1 cellular context compared by ENCODE assay signal in the genomic region with DNA sequence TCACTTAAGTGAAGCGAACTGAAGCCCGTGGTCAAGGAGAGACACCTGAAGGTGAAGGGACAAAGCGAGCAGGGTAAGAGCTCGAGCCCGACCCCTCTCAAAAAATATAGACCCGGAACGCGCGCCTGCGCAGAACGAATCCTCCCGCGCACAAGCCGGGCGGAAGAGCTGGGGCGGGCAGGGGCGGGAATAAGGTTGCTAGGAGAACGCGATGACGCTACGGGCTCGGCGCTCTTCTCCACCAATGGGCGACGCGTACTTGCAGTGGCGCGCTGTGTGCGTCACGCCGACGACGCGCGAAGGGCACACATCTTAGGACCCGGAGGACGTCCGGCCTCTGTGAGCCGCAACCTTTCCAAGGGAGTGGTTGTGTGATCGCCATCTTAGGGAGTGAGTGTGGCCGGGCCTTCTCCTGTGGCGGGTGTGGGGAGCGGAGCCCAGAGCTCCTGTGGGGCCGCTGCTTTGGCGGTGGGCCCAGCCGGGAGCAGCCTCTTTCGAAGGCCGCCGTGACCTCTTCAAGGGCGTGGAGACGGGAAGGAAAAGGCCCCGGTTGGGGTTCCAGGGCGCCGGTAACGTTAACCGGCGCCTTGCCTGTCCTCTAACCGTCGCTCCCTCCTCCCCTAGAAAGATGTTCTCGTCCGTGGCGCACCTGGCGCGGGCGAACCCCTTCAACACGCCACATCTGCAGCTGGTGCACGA.
TF ChIP-seq lines count a peak whose summit lies in the region.

A gene (plus strand): TSS at position 336 of the 699 bp plus-strand sequence. CDS start 293 bp downstream, at position 629.

TF ChIP-seq in HepG2, 621 proteins besides CTCF, POLR2A, EP300 and RAD21 (continued from another document and continues in another):
- TF ChIP-seq, protein P1, sequence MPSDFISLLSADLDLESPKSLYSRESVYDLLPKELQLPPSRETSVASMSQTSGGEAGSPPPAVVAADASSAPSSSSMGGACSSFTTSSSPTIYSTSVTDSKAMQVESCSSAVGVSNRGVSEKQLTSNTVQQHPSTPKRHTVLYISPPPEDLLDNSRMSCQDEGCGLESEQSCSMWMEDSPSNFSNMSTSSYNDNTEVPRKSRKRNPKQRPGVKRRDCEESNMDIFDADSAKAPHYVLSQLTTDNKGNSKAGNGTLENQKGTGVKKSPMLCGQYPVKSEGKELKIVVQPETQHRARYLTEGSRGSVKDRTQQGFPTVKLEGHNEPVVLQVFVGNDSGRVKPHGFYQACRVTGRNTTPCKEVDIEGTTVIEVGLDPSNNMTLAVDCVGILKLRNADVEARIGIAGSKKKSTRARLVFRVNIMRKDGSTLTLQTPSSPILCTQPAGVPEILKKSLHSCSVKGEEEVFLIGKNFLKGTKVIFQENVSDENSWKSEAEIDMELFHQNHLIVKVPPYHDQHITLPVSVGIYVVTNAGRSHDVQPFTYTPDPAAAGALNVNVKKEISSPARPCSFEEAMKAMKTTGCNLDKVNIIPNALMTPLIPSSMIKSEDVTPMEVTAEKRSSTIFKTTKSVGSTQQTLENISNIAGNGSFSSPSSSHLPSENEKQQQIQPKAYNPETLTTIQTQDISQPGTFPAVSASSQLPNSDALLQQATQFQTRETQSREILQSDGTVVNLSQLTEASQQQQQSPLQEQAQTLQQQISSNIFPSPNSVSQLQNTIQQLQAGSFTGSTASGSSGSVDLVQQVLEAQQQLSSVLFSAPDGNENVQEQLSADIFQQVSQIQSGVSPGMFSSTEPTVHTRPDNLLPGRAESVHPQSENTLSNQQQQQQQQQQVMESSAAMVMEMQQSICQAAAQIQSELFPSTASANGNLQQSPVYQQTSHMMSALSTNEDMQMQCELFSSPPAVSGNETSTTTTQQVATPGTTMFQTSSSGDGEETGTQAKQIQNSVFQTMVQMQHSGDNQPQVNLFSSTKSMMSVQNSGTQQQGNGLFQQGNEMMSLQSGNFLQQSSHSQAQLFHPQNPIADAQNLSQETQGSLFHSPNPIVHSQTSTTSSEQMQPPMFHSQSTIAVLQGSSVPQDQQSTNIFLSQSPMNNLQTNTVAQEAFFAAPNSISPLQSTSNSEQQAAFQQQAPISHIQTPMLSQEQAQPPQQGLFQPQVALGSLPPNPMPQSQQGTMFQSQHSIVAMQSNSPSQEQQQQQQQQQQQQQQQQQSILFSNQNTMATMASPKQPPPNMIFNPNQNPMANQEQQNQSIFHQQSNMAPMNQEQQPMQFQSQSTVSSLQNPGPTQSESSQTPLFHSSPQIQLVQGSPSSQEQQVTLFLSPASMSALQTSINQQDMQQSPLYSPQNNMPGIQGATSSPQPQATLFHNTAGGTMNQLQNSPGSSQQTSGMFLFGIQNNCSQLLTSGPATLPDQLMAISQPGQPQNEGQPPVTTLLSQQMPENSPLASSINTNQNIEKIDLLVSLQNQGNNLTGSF (CRISPR knock-in tag; IDR thresholded peaks at IDR 0.05), result no peak
- TF ChIP-seq, protein P2, sequence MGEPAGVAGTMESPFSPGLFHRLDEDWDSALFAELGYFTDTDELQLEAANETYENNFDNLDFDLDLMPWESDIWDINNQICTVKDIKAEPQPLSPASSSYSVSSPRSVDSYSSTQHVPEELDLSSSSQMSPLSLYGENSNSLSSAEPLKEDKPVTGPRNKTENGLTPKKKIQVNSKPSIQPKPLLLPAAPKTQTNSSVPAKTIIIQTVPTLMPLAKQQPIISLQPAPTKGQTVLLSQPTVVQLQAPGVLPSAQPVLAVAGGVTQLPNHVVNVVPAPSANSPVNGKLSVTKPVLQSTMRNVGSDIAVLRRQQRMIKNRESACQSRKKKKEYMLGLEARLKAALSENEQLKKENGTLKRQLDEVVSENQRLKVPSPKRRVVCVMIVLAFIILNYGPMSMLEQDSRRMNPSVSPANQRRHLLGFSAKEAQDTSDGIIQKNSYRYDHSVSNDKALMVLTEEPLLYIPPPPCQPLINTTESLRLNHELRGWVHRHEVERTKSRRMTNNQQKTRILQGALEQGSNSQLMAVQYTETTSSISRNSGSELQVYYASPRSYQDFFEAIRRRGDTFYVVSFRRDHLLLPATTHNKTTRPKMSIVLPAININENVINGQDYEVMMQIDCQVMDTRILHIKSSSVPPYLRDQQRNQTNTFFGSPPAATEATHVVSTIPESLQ (CRISPR knock-in tag; conservative IDR thresholded peaks at IDR 0.05), result peak; percentile 83
- TF ChIP-seq ZNF317 (CRISPR knock-in tag; IDR thresholded peaks at IDR 0.05) (peak; percentile 21; the same call in 1 of the 2 replicates), ZNF883 (CRISPR knock-in tag; IDR thresholded peaks at IDR 0.05; ENCODE audit: not compliant biosample characterization) (peak; percentile 73), ZNF792 (CRISPR knock-in tag; IDR thresholded peaks at IDR 0.05) (peak; percentile 64; the same call in 1 of the 2 replicates), ZNF547 (CRISPR knock-in tag; IDR thresholded peaks at IDR 0.05) (peak; percentile 44), ZNF766 (CRISPR knock-in tag; IDR thresholded peaks at IDR 0.05; ENCODE audit: borderline replicate concordance) (peak; percentile 75; the same call in 1 of the 2 replicates), ELF4 (CRISPR knock-in tag; IDR thresholded peaks at IDR 0.05; ENCODE audit: borderline replicate concordance) (0 out of 2 replicates have a peak, but pooled peaks have one; percentile 59), ZBTB3 (CRISPR knock-in tag; IDR thresholded peaks at IDR 0.05; ENCODE audit: borderline replicate concordance, low read depth) (peak; percentile 63; the same call in 1 of the 2 replicates), ZNF432 (CRISPR knock-in tag; IDR thresholded peaks at IDR 0.05; ENCODE audit: borderline replicate concordance) (no peak), YY1 (IDR thresholded peaks at IDR 0.05; ENCODE audit: insufficient read depth, insufficient replicate concordance, low read depth, low read length) (peak; percentile 89), ZNF160 (CRISPR knock-in tag; IDR thresholded peaks at IDR 0.05) (no peak; the same call in 1 of the 2 replicates), ZNF790 (CRISPR knock-in tag; IDR thresholded peaks at IDR 0.05; ENCODE audit: borderline replicate concordance) (0 out of 2 replicates have a peak, but pooled peaks have one; percentile 36), STAG1 (CRISPR knock-in tag; IDR thresholded peaks at IDR 0.05) (0 out of 2 replicates have a peak, but pooled peaks have one; percentile 2), FOXK1 (CRISPR knock-in tag; IDR thresholded peaks at IDR 0.05; ENCODE audit: borderline replicate concordance, low read depth) (peak; percentile 66; the same call in 1 of the 2 replicates), ZFP90 (CRISPR knock-in tag; IDR thresholded peaks at IDR 0.05; ENCODE audit: borderline replicate concordance) (peak; percentile 48; the same call in 1 of the 2 replicates), ZNF550 (CRISPR knock-in tag; IDR thresholded peaks at IDR 0.05; ENCODE audit: borderline replicate concordance) (no peak), ZNF746 (CRISPR knock-in tag; IDR thresholded peaks at IDR 0.05) (peak; percentile 82), ZNF274 (CRISPR knock-in tag; IDR thresholded peaks at IDR 0.05) (peak; percentile 53; the same call in 1 of the 2 replicates), ZNF367 (CRISPR knock-in tag; IDR thresholded peaks at IDR 0.05; ENCODE audit: borderline replicate concordance) (0 out of 2 replicates have a peak, but pooled peaks have one; percentile 10), RFX5 (IDR thresholded peaks at IDR 0.05; ENCODE audit: low read depth, low read length) (peak; percentile 78), ZNF629 (CRISPR knock-in tag; conservative IDR thresholded peaks at IDR 0.05) (0 out of 2 replicates have a peak, but pooled peaks have one; percentile 17), NR2F2 (IDR thresholded peaks at IDR 0.05; ENCODE audit: borderline replicate concordance, low read depth) (peak; percentile 36; the same call in 1 of the 2 replicates), SNRNP70 (IDR thresholded peaks at IDR 0.05; ENCODE audit: low read depth, low read length) (no peak), SCMH1 (CRISPR knock-in tag; IDR thresholded peaks at IDR 0.05; ENCODE audit: borderline replicate concordance) (no peak), PTBP1 (IDR thresholded peaks at IDR 0.05; ENCODE audit: low read depth, low read length, poor library complexity, severe bottlenecking) (no peak)
- TF ChIP-seq, protein P3, sequence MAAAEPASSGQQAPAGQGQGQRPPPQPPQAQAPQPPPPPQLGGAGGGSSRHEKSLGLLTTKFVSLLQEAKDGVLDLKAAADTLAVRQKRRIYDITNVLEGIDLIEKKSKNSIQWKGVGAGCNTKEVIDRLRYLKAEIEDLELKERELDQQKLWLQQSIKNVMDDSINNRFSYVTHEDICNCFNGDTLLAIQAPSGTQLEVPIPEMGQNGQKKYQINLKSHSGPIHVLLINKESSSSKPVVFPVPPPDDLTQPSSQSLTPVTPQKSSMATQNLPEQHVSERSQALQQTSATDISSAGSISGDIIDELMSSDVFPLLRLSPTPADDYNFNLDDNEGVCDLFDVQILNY (CRISPR knock-in tag; conservative IDR thresholded peaks at IDR 0.05), result peak; percentile 87
- TF ChIP-seq, protein P4, sequence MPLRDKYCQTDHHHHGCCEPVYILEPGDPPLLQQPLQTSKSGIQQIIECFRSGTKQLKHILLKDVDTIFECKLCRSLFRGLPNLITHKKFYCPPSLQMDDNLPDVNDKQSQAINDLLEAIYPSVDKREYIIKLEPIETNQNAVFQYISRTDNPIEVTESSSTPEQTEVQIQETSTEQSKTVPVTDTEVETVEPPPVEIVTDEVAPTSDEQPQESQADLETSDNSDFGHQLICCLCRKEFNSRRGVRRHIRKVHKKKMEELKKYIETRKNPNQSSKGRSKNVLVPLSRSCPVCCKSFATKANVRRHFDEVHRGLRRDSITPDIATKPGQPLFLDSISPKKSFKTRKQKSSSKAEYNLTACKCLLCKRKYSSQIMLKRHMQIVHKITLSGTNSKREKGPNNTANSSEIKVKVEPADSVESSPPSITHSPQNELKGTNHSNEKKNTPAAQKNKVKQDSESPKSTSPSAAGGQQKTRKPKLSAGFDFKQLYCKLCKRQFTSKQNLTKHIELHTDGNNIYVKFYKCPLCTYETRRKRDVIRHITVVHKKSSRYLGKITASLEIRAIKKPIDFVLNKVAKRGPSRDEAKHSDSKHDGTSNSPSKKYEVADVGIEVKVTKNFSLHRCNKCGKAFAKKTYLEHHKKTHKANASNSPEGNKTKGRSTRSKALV (CRISPR knock-in tag; IDR thresholded peaks at IDR 0.05), result peak; percentile 71; the same call in 1 of the 2 replicates
- TF ChIP-seq, protein P5, sequence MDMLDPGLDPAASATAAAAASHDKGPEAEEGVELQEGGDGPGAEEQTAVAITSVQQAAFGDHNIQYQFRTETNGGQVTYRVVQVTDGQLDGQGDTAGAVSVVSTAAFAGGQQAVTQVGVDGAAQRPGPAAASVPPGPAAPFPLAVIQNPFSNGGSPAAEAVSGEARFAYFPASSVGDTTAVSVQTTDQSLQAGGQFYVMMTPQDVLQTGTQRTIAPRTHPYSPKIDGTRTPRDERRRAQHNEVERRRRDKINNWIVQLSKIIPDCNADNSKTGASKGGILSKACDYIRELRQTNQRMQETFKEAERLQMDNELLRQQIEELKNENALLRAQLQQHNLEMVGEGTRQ (IDR thresholded peaks at IDR 0.05; ENCODE audit: low read depth, low read length), result no peak
- TF ChIP-seq, protein P5 (CRISPR knock-in tag; IDR thresholded peaks at IDR 0.05; ENCODE audit: borderline replicate concordance), result peak; percentile 40; the same call in 1 of the 2 replicates
- TF ChIP-seq, protein P6, sequence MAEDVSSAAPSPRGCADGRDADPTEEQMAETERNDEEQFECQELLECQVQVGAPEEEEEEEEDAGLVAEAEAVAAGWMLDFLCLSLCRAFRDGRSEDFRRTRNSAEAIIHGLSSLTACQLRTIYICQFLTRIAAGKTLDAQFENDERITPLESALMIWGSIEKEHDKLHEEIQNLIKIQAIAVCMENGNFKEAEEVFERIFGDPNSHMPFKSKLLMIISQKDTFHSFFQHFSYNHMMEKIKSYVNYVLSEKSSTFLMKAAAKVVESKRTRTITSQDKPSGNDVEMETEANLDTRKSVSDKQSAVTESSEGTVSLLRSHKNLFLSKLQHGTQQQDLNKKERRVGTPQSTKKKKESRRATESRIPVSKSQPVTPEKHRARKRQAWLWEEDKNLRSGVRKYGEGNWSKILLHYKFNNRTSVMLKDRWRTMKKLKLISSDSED (CRISPR knock-in tag; IDR thresholded peaks at IDR 0.05), result peak; percentile 25; the same call in 1 of the 2 replicates
- TF ChIP-seq, protein P7, sequence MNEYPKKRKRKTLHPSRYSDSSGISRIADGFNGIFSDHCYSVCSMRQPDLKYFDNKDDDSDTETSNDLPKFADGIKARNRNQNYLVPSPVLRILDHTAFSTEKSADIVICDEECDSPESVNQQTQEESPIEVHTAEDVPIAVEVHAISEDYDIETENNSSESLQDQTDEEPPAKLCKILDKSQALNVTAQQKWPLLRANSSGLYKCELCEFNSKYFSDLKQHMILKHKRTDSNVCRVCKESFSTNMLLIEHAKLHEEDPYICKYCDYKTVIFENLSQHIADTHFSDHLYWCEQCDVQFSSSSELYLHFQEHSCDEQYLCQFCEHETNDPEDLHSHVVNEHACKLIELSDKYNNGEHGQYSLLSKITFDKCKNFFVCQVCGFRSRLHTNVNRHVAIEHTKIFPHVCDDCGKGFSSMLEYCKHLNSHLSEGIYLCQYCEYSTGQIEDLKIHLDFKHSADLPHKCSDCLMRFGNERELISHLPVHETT (CRISPR knock-in tag; conservative IDR thresholded peaks at IDR 0.05), result 0 out of 2 replicates have a peak, but pooled peaks have one; percentile 59
- TF ChIP-seq, protein P8, sequence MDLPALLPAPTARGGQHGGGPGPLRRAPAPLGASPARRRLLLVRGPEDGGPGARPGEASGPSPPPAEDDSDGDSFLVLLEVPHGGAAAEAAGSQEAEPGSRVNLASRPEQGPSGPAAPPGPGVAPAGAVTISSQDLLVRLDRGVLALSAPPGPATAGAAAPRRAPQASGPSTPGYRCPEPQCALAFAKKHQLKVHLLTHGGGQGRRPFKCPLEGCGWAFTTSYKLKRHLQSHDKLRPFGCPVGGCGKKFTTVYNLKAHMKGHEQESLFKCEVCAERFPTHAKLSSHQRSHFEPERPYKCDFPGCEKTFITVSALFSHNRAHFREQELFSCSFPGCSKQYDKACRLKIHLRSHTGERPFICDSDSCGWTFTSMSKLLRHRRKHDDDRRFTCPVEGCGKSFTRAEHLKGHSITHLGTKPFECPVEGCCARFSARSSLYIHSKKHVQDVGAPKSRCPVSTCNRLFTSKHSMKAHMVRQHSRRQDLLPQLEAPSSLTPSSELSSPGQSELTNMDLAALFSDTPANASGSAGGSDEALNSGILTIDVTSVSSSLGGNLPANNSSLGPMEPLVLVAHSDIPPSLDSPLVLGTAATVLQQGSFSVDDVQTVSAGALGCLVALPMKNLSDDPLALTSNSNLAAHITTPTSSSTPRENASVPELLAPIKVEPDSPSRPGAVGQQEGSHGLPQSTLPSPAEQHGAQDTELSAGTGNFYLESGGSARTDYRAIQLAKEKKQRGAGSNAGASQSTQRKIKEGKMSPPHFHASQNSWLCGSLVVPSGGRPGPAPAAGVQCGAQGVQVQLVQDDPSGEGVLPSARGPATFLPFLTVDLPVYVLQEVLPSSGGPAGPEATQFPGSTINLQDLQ (CRISPR knock-in tag; IDR thresholded peaks at IDR 0.05), result peak; percentile 67; the same call in 1 of the 2 replicates
- TF ChIP-seq, protein P9, sequence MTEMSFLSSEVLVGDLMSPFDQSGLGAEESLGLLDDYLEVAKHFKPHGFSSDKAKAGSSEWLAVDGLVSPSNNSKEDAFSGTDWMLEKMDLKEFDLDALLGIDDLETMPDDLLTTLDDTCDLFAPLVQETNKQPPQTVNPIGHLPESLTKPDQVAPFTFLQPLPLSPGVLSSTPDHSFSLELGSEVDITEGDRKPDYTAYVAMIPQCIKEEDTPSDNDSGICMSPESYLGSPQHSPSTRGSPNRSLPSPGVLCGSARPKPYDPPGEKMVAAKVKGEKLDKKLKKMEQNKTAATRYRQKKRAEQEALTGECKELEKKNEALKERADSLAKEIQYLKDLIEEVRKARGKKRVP (CRISPR knock-in tag; IDR thresholded peaks at IDR 0.05), result 0 out of 4 replicates have a peak, but pooled peaks of 1 of the 2 experiments have one; percentile 6
